Comparison of ENCODE assay signal across 8 cellular contexts in the genomic region with DNA sequence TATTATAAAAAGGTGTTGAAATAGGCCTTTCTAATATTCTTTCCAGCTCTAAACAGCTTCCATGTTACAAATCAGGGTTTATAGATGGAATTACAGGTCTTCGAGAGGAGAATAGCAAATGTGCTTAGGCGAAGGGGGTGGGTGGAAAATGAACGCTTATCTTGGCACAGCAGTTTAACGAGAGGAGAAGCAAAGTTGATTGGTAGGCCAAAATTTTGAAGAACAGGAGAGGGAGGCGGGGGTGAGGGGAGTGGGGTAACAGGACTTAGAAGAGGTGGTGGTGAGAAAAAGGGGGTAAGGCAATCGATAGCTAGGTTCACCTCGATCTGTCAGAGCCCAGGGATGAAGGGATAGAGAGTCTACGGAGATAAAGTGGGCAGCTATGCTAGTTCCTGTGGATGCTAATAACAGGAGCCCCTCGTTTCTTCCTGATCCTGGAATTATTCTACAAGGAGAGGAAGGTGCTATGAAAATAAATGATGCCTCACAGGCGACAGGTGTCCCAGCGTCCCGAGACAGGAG. TPM values are rescaled to one million over a fixed set of nuclear protein-coding genes. Genes with fewer than 3 reads are reported as not detected.
DNase-seq lines count a peak whose midpoint lies in the region; ATAC-seq and TF ChIP-seq lines count a peak whose summit lies in the region.

No MANE protein-coding gene starts in this region.

- no peaks in the 10 kb centered on the region for H3K27me3 ChIP-seq in CD4-positive, CD25-positive, alpha-beta regulatory T cell (ENCODE audit: control insufficient read depth, insufficient read depth, low read length)
- no peaks in the 10 kb centered on the region for H3K27me3 ChIP-seq in HCT116 (ENCODE audit: insufficient read depth, low read length)
- no peaks in the 10 kb centered on the region for H3K27me3 ChIP-seq in SJSA1 (replicated peaks)
- no peaks in the 10 kb centered on the region for H3K27me3 ChIP-seq in mucosa of rectum (ENCODE audit: control insufficient read depth in 2 of 2, insufficient read depth in 2 of 2, low read length in 2 of 2)

- CTCF ChIA-PET in HCT116 (lab: Charles Lee) = no interaction called here

- peaks cover 41 to 66% (median 56%) of the 10 kb centered on the region in 4 donors for H3K4me1 Mint-ChIP-seq in CD4-positive, CD25-positive, alpha-beta regulatory T cell

- peak overlapping the region; percentile 60 for H2AFZ ChIP-seq in HCT116 (ENCODE audit: low read depth, low read length, poor library complexity, severe bottlenecking)

- H3K9me2 ChIP-seq in HCT116 (ENCODE audit: insufficient read depth) = no peaks in the 10 kb centered on the region

- RAD21 ChIA-PET in HCT116 (lab: Charles Lee; ENCODE audit: low non-redundant PET in 1 of 2, low total read pairs in 2 of 2, uncharacterized antibody in 2 of 2, unreplicated experiment in 2 of 2) = no interaction called here

- H3K27me3 Mint-ChIP-seq in CD4-positive, CD25-positive, alpha-beta regulatory T cell = peaks cover 4% of the 10 kb centered on the region

- H3K9me3 Mint-ChIP-seq in CD4-positive, CD25-positive, alpha-beta regulatory T cell = no peaks in the 10 kb centered on the region

- H3K4me2 ChIP-seq in HCT116 (ENCODE audit: low read length) = peak overlapping the region; percentile 82

- TF ChIP-seq CTCF in HCT116 (IDR thresholded peaks at IDR 0.05 in 2 of 3, conservative IDR thresholded peaks at IDR 0.05 in 1 of 3; ENCODE audit: borderline replicate concordance in 1 of 3, insufficient read depth in 1 of 3, low read depth in 2 of 3, low read length in 2 of 3) = no peak

- peak overlapping the region; percentile 100 for H3K4me3 ChIP-seq in CD4-positive, CD25-positive, alpha-beta regulatory T cell (ENCODE audit: low read depth, low read length)
- H3K4me3 ChIP-seq in HCT116 (replicated peaks in 1 of 2; ENCODE audit: low read depth in 1 of 2, low read length in 2 of 2) = peak overlapping the region; percentile 77 to 93
- peak overlapping the region; percentile 53 for H3K4me3 ChIP-seq in SJSA1
- peak overlapping the region; percentile 91 for H3K4me3 ChIP-seq in mucosa of rectum (ENCODE audit: low read length in 2 of 2)

- peak overlapping the region; percentile 97 to 100 (median 99) for H3K27ac Mint-ChIP-seq in CD4-positive, CD25-positive, alpha-beta regulatory T cell

- peaks cover 29% of the 10 kb centered on the region for H3K4me1 ChIP-seq in CD4-positive, CD25-positive, alpha-beta regulatory T cell (ENCODE audit: control insufficient read depth, insufficient read depth, low read length, poor library complexity, severe bottlenecking)
- peaks cover 9 to 17% of the 10 kb centered on the region in 2 experiments for H3K4me1 ChIP-seq in HCT116 (ENCODE audit: control insufficient read depth in 1 of 2, insufficient read depth in 2 of 2, low read length in 2 of 2)
- H3K4me1 ChIP-seq in SJSA1 (replicated peaks) = peaks cover 5% of the 10 kb centered on the region
- peaks cover 20 to 21% of the 10 kb centered on the region in 2 donors for H3K4me1 ChIP-seq in mucosa of rectum (ENCODE audit: control insufficient read depth in 2 of 2, insufficient read depth in 2 of 2, low read length in 2 of 2)

- BruUV-seq in HCT116 (replicated peaks; lab: Mats Ljungman, UMichigan) = no TSS peak

- H3K27ac ChIP-seq in CD4-positive, CD25-positive, alpha-beta regulatory T cell (ENCODE audit: insufficient read depth, low read length, poor library complexity, severe bottlenecking) = peak overlapping the region; percentile 94
- peak overlapping the region; percentile 46 for H3K27ac ChIP-seq in HCT116 (ENCODE audit: low read depth, low read length)
- H3K27ac ChIP-seq in SJSA1 = peak overlapping the region; percentile 71
- H3K27ac ChIP-seq in mucosa of rectum (ENCODE audit: low read depth in 2 of 2, low read length in 2 of 2) = peak overlapping the region; percentile 83 to 93

- TF ChIP-seq RAD21 in HCT116 (IDR thresholded peaks at IDR 0.05; ENCODE audit: low read depth) = no peak

- POLR2A ChIA-PET in HCT116 (lab: Charles Lee) = interaction anchor here (1.1 kb wide), 1 partner anchor 9 kb away, joined by 3 read pairs; no protein-coding TSS in a partner anchor

- peaks cover 54% of the 10 kb centered on the region for H3K79me2 ChIP-seq in HCT116 (ENCODE audit: insufficient read depth, low read length)

- H3K36me3 Mint-ChIP-seq in CD4-positive, CD25-positive, alpha-beta regulatory T cell = peaks cover 8% of the 10 kb centered on the region

- no peaks in the 10 kb centered on the region for H4K20me1 ChIP-seq in HCT116 (ENCODE audit: insufficient read depth)

- peak overlapping the region; percentile 97 to 100 (median 99) for H3K4me3 Mint-ChIP-seq in CD4-positive, CD25-positive, alpha-beta regulatory T cell

- H3K9ac ChIP-seq in HCT116 (ENCODE audit: low read length) (peak overlapping the region; percentile 94), mucosa of rectum (ENCODE audit: low read depth in 1 of 2, low read length in 2 of 2) (peak overlapping the region; percentile 94 to 99)

- TF ChIP-seq POLR2A in HCT116 (IDR thresholded peaks at IDR 0.05; ENCODE audit: borderline replicate concordance, extremely low read depth, insufficient read depth, insufficient read length) = no peak

- peak in 1 of 3 donors; percentile 50 for DNase-seq in CD4-positive, CD25-positive, alpha-beta regulatory T cell
- DNase-seq in HCT116 (ENCODE audit: low read depth, low spot score) (no peak), SJSA1 (ENCODE audit: low read depth in 1 of 2, low spot score in 2 of 2) (no peak), dermis microvascular lymphatic vessel endothelial cell (ENCODE audit: low read depth in 2 of 2) (peak; percentile 22 to 28), T1000 (lab: John Stamatoyannopoulos, UW) (no peak)
- no peak for DNase-seq in stimulated activated CD4-positive, alpha-beta T cell treated with anti-CD3 and anti-CD28 coated beads, Interleukin-1b, Interleukin-23, amount 100 ng/mL, for 48 hours

- no peak for ATAC-seq in CD4-positive, CD25-positive, alpha-beta regulatory T cell (ENCODE audit: low read depth in 2 of 2)
- peak; percentile 4; the same call in 1 of the 2 replicates for ATAC-seq in HCT116
- ATAC-seq in GM18861 (IDR thresholded peaks at IDR 0.05; ENCODE audit: unreplicated experiment) = no peak

- H3K36me3 ChIP-seq in CD4-positive, CD25-positive, alpha-beta regulatory T cell (ENCODE audit: control insufficient read depth, insufficient read depth, low read length) = peaks cover 33% of the 10 kb centered on the region
- H3K36me3 ChIP-seq in HCT116 (ENCODE audit: control insufficient read depth in 1 of 2, insufficient read depth in 2 of 2, low read length in 2 of 2) = peaks cover 6 to 11% of the 10 kb centered on the region in 2 experiments; a peak in 2 of 4 replicates
- peaks cover 29% of the 10 kb centered on the region for H3K36me3 ChIP-seq in SJSA1
- H3K36me3 ChIP-seq in mucosa of rectum (ENCODE audit: control insufficient read depth in 2 of 2, insufficient read depth in 2 of 2, low read length in 2 of 2) = peaks cover 9 to 17% of the 10 kb centered on the region in 2 donors

- intact Hi-C loops in HCT116 (cut with micrococcal nuclease) = loop anchor here (1.0 kb wide), 1 partner anchor 116 kb away; a partner anchor contains a TSS

- no peaks in the 10 kb centered on the region for H3K9me3 ChIP-seq in CD4-positive, CD25-positive, alpha-beta regulatory T cell (ENCODE audit: control insufficient read depth in 2 of 2, low read length in 2 of 2)
- H3K9me3 ChIP-seq in HCT116 (ENCODE audit: control insufficient read depth in 1 of 2, insufficient read depth in 1 of 2, low read depth in 1 of 2, low read length in 2 of 2) = no peaks in the 10 kb centered on the region
- H3K9me3 ChIP-seq in SJSA1 (replicated peaks) = no peaks in the 10 kb centered on the region
- H3K9me3 ChIP-seq in mucosa of rectum (ENCODE audit: control insufficient read depth in 2 of 2, low read length in 2 of 2) = no peaks in the 10 kb centered on the region

TF ChIP-seq in HCT116, 20 proteins besides CTCF, POLR2A, EP300 and RAD21 (continues in another document):
- TF ChIP-seq CEBPB (IDR thresholded peaks at IDR 0.05; ENCODE audit: low read depth) = no peak
- TF ChIP-seq, protein P1, sequence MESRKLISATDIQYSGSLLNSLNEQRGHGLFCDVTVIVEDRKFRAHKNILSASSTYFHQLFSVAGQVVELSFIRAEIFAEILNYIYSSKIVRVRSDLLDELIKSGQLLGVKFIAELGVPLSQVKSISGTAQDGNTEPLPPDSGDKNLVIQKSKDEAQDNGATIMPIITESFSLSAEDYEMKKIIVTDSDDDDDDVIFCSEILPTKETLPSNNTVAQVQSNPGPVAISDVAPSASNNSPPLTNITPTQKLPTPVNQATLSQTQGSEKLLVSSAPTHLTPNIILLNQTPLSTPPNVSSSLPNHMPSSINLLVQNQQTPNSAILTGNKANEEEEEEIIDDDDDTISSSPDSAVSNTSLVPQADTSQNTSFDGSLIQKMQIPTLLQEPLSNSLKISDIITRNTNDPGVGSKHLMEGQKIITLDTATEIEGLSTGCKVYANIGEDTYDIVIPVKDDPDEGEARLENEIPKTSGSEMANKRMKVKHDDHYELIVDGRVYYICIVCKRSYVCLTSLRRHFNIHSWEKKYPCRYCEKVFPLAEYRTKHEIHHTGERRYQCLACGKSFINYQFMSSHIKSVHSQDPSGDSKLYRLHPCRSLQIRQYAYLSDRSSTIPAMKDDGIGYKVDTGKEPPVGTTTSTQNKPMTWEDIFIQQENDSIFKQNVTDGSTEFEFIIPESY (IDR thresholded peaks at IDR 0.05; ENCODE audit: extremely low read depth, insufficient replicate concordance, low read length) = no peak
- TF ChIP-seq ELF1 (IDR thresholded peaks at IDR 0.05; ENCODE audit: borderline replicate concordance, low read depth) = no peak

RNA-seq across cellular contexts. Expression of a gene that starts 0.7 kb away (rescaled TPM):
- total RNA-seq in CD4-positive, CD25-positive, alpha-beta regulatory T cell = 42.9 TPM
- 10 to 100 TPM; 25.3 to 28.1 (median 26.0) TPM for polyA plus RNA-seq in CD4-positive, CD25-positive, alpha-beta regulatory T cell
- total RNA-seq in HCT116 (2021; ENCODE audit: unreplicated experiment) (17.0 TPM), dermis microvascular lymphatic vessel endothelial cell (13.4 and 13.5 TPM in 2 replicates)
- polyA plus RNA-seq in HCT116 (2012) = 10.1 TPM in 2 replicates
- total RNA-seq in SJSA1 (2014; rRNA removed; shearing (Covaris generic)) = 10.2 and 13.8 TPM in 2 replicates

RNA-seq across cellular contexts. Expression of a gene that starts 0.8 kb away (rescaled TPM):
- 32.9 TPM for total RNA-seq in CD4-positive, CD25-positive, alpha-beta regulatory T cell
- 10 to 100 TPM in 2 of 4 donors, 1 to 10 TPM in 2; 4.9 to 13.1 (median 9.0) TPM for polyA plus RNA-seq in CD4-positive, CD25-positive, alpha-beta regulatory T cell
- total RNA-seq in HCT116 (2021; ENCODE audit: unreplicated experiment) (39.3 TPM), dermis microvascular lymphatic vessel endothelial cell (12.6 and 15.9 TPM in 2 replicates)
- polyA plus RNA-seq in HCT116 (2012) = 5.6 and 8.8 TPM in 2 replicates
- 23.6 and 30.3 TPM in 2 replicates for total RNA-seq in SJSA1 (2014; rRNA removed; shearing (Covaris generic))

Comparison
In these comparisons a context has a peak if more than half of its experiments do, and no peak if none do; other contexts are left out.
1. DNase-seq: peak in dermis microvascular lymphatic vessel endothelial cell (2 of 2); none in HCT116 (single experiment), SJSA1 (0 of 2), T1000 (single experiment) and stimulated activated CD4-positive, alpha-beta T cell treated with anti-CD3 and anti-CD28 coated beads, Interleukin-1b, Interleukin-23, amount 100 ng/mL, for 48 hours (single experiment).
2. Peak in every context shown above with its lines, with median percentiles within 50 percentile points of each other: H3K27ac ChIP-seq and H3K4me3 ChIP-seq.